In genomic region chr1:169144941-169145626, GRCh38 we compare ENCODE assay signal across 1 cellular context.
TF ChIP-seq lines count a peak whose summit lies in the region.

No MANE protein-coding gene starts in this region.

TF ChIP-seq in liver, 16 proteins besides CTCF, POLR2A, EP300 and RAD21 (continued from another document):
- TF ChIP-seq NR2F2 (IDR thresholded peaks at IDR 0.05): no peak
- no peak for TF ChIP-seq TAF1 (conservative IDR thresholded peaks at IDR 0.05)
- peak; percentile 72 to 77 for TF ChIP-seq HNF4A (conservative IDR thresholded peaks at IDR 0.05)
- TF ChIP-seq FOXA2 (IDR thresholded peaks at IDR 0.05): peak; percentile 37
